ENCODE assay signal across 10 cellular contexts in genomic region chr1:202155478-202156021, GRCh38. TPM values are rescaled to one million over a fixed set of nuclear protein-coding genes. Genes with fewer than 3 reads are reported as not detected.
DNase-seq lines count a peak whose midpoint lies in the region; ATAC-seq and TF ChIP-seq lines count a peak whose summit lies in the region.
"Had no signal": no experiment of that assay in that cellular context is flagged by ENCODE, and none has a peak within 500 bp of the region (broad histone marks: within the 10 kb centered on the region; RNA-seq: fewer than 3 reads in every experiment).

No MANE protein-coding gene starts in this region.

- POLR2A ChIA-PET in activated naive CD8-positive, alpha-beta T cell treated with anti-CD3 and anti-CD28 coated beads, Interleukin-2, amount 10 ng/mL, durations not matched to agents 7 days and 5 days (lab: Charles Lee) = interaction anchor here (0.8 to 3.4 kb wide), 6 partner anchors 9 to 34 kb away, joined by 3 to 18 read pairs (median 4); partner anchors contain the start of gene ARL8A

- ATAC-seq in activated naive CD8-positive, alpha-beta T cell treated with anti-CD3 and anti-CD28 coated beads, Interleukin-2, amount 10 ng/mL, durations not matched to agents 7 days and 5 days (ENCODE audit: low read depth) = no peak
- no peak for ATAC-seq in HG03378 (IDR thresholded peaks at IDR 0.05; ENCODE audit: unreplicated experiment)
- ATAC-seq: gastroesophageal sphincter had no signal

- H3K27ac Mint-ChIP-seq in activated naive CD8-positive, alpha-beta T cell treated with anti-CD3 and anti-CD28 coated beads, Interleukin-2, amount 10 ng/mL, durations not matched to agents 7 days and 5 days = no peak overlapping the region
- H3K27ac Mint-ChIP-seq in neural progenitor cell = no peak overlapping the region

- TF ChIP-seq CTCF in Loucy (conservative IDR thresholded peaks at IDR 0.05; ENCODE audit: low read length) (no peak), neural progenitor cell (IDR thresholded peaks at IDR 0.05) (no peak)

- peak overlapping the region; percentile 100 for H3K9ac ChIP-seq in Loucy (ENCODE audit: low read depth, low read length, poor library complexity, severe bottlenecking)
- H3K9ac ChIP-seq in neural progenitor cell = no peak overlapping the region

- H3K4me2 ChIP-seq in Loucy (ENCODE audit: low read depth, low read length, poor library complexity, severe bottlenecking) = peak overlapping the region; percentile 96
- H3K4me2 ChIP-seq in neural progenitor cell = no peak overlapping the region

- H3K27ac ChIP-seq in neural progenitor cell = no peak overlapping the region
- H3K27ac ChIP-seq: gastroesophageal sphincter, suprapubic skin had no signal

- H4K20me1 ChIP-seq in Loucy (ENCODE audit: insufficient read depth, low read length, poor library complexity, severe bottlenecking) (peaks cover 77% of the 10 kb centered on the region), neural progenitor cell (ENCODE audit: low read depth) (no peaks in the 10 kb centered on the region)

- no peaks in the 10 kb centered on the region for H3K9me2 ChIP-seq in Loucy (replicated peaks; ENCODE audit: low read depth, low read length)

- H3K36me3 Mint-ChIP-seq in activated naive CD8-positive, alpha-beta T cell treated with anti-CD3 and anti-CD28 coated beads, Interleukin-2, amount 10 ng/mL, durations not matched to agents 7 days and 5 days = peaks cover 51% of the 10 kb centered on the region
- no peaks in the 10 kb centered on the region for H3K36me3 Mint-ChIP-seq in neural progenitor cell

- H2AFZ ChIP-seq in Loucy (ENCODE audit: low read length) = no peak overlapping the region
- H2AFZ ChIP-seq in neural progenitor cell (replicated peaks) = no peak overlapping the region

- DNase-seq in DMS153 treated with DMSO at 0.1 percent for 48 hours (lab: John Stamatoyannopoulos, UW; ENCODE audit: unreplicated experiment) = peak; percentile 30
- no peak for DNase-seq in activated naive CD8-positive, alpha-beta T cell treated with anti-CD3 and anti-CD28 coated beads, Interleukin-2, amount 10 ng/mL, durations not matched to agents 7 days and 5 days
- DNase-seq in mucosa of gallbladder (ENCODE audit: low spot score) = peak; percentile 75
- DNase-seq in foreskin melanocyte = no peak
- no peak for DNase-seq in neural progenitor cell (ENCODE audit: low spot score)
- DNase-seq in KG1 (lab: John Stamatoyannopoulos, UW) = no peak

- no peaks in the 10 kb centered on the region for H3K27me3 Mint-ChIP-seq in activated naive CD8-positive, alpha-beta T cell treated with anti-CD3 and anti-CD28 coated beads, Interleukin-2, amount 10 ng/mL, durations not matched to agents 7 days and 5 days
- peaks cover 2% of the 10 kb centered on the region for H3K27me3 Mint-ChIP-seq in neural progenitor cell (ENCODE audit: insufficient read depth, low read depth)

- H3F3A ChIP-seq in Loucy (ENCODE audit: low read depth) (peaks cover 7% of the 10 kb centered on the region; the same call in 1 of the 2 replicates), neural progenitor cell (ENCODE audit: low read depth) (no peaks in the 10 kb centered on the region)

- H3K9me3 ChIP-seq in Loucy (ENCODE audit: insufficient read depth, low read depth, low read length) (no peaks in the 10 kb centered on the region), neural progenitor cell (ENCODE audit: low read depth) (no peaks in the 10 kb centered on the region)
- H3K9me3 ChIP-seq: gastroesophageal sphincter, suprapubic skin had no signal

- H3K27me3 ChIP-seq in Loucy (ENCODE audit: insufficient read depth, low read length, poor library complexity, severe bottlenecking) (no peaks in the 10 kb centered on the region), neural progenitor cell (no peaks in the 10 kb centered on the region)
- H3K27me3 ChIP-seq: suprapubic skin had no signal

- peak overlapping the region; percentile 28 for H3K4me3 Mint-ChIP-seq in activated naive CD8-positive, alpha-beta T cell treated with anti-CD3 and anti-CD28 coated beads, Interleukin-2, amount 10 ng/mL, durations not matched to agents 7 days and 5 days
- H3K4me3 Mint-ChIP-seq in neural progenitor cell = no peak overlapping the region

- H3K36me3 ChIP-seq in Loucy (ENCODE audit: insufficient read depth, low read length) (peaks cover 64% of the 10 kb centered on the region), neural progenitor cell (no peaks in the 10 kb centered on the region)
- H3K36me3 ChIP-seq: gastroesophageal sphincter, suprapubic skin had no signal

- H3K9me3 Mint-ChIP-seq in activated naive CD8-positive, alpha-beta T cell treated with anti-CD3 and anti-CD28 coated beads, Interleukin-2, amount 10 ng/mL, durations not matched to agents 7 days and 5 days = no peaks in the 10 kb centered on the region
- H3K9me3 Mint-ChIP-seq in neural progenitor cell = no peaks in the 10 kb centered on the region

- peaks cover 94% of the 10 kb centered on the region for H3K79me2 ChIP-seq in Loucy (ENCODE audit: insufficient read depth, low read length)
- H3K79me2 ChIP-seq in neural progenitor cell (ENCODE audit: low read depth) = no peaks in the 10 kb centered on the region

- H3K4me3 ChIP-seq in Loucy (ENCODE audit: low read length, poor library complexity, severe bottlenecking) = peak overlapping the region; percentile 98
- H3K4me3 ChIP-seq in neural progenitor cell = no peak overlapping the region
- H3K4me3 ChIP-seq: gastroesophageal sphincter, suprapubic skin had no signal

- H3K4me1 ChIP-seq in Loucy (ENCODE audit: insufficient read depth, low read length, poor library complexity, severe bottlenecking) = peaks cover 64% of the 10 kb centered on the region
- H3K4me1 ChIP-seq in neural progenitor cell = no peaks in the 10 kb centered on the region
- H3K4me1 ChIP-seq: gastroesophageal sphincter had no signal

- peaks cover 40% of the 10 kb centered on the region for H3K4me1 Mint-ChIP-seq in activated naive CD8-positive, alpha-beta T cell treated with anti-CD3 and anti-CD28 coated beads, Interleukin-2, amount 10 ng/mL, durations not matched to agents 7 days and 5 days
- H3K4me1 Mint-ChIP-seq in neural progenitor cell = peaks cover 12% of the 10 kb centered on the region

RNA-seq across cellular contexts. Expression of gene PTPN7, which starts 4.9 kb away (rescaled TPM):
- 100 to 1,000 TPM; 172 to 181 TPM for total RNA-seq in activated naive CD8-positive, alpha-beta T cell treated with anti-CD3 and anti-CD28 coated beads, Interleukin-2, amount 10 ng/mL, durations not matched to agents 7 days and 5 days
- total RNA-seq in mucosa of gallbladder (9.3 TPM), neural progenitor cell (ENCODE audit: low replicate concordance) (not detected in 2 replicates)

RNA-seq across cellular contexts. Expression of gene ARL8A, which starts 11.0 kb away (rescaled TPM):
- total RNA-seq in activated naive CD8-positive, alpha-beta T cell treated with anti-CD3 and anti-CD28 coated beads, Interleukin-2, amount 10 ng/mL, durations not matched to agents 7 days and 5 days = 10 to 100 TPM; 45.9 to 56.5 TPM
- total RNA-seq in mucosa of gallbladder (89.5 TPM), neural progenitor cell (ENCODE audit: low replicate concordance) (13.3 and 29.6 TPM in 2 replicates)

RNA-seq across cellular contexts. Expression of gene GPR37L1, which starts 32.8 kb away (rescaled TPM):
- total RNA-seq in activated naive CD8-positive, alpha-beta T cell treated with anti-CD3 and anti-CD28 coated beads, Interleukin-2, amount 10 ng/mL, durations not matched to agents 7 days and 5 days = not detected
- total RNA-seq in mucosa of gallbladder (0.14 TPM), neural progenitor cell (ENCODE audit: low replicate concordance) (0.06 TPM in 1 of 2 replicates, not detected in the other)
- total RNA-seq: suprapubic skin had no signal

RNA-seq across cellular contexts. Expression of gene LGR6, which starts 38.0 kb away (rescaled TPM):
- total RNA-seq in activated naive CD8-positive, alpha-beta T cell treated with anti-CD3 and anti-CD28 coated beads, Interleukin-2, amount 10 ng/mL, durations not matched to agents 7 days and 5 days = 1 to 10 TPM; 2.7 to 5.2 TPM
- total RNA-seq in mucosa of gallbladder (60.7 TPM), neural progenitor cell (ENCODE audit: low replicate concordance) (0.25 TPM in 1 of 2 replicates, not detected in the other)

Comparison
In these comparisons a context has a peak if more than half of its experiments do, and no peak if none do; other contexts are left out.
1. DNase-seq: peak in DMS153 treated with DMSO at 0.1 percent for 48 hours (single experiment) and mucosa of gallbladder (single experiment); none in activated naive CD8-positive, alpha-beta T cell treated with anti-CD3 and anti-CD28 coated beads, Interleukin-2, amount 10 ng/mL, durations not matched to agents 7 days and 5 days (single experiment), foreskin melanocyte (single experiment), neural progenitor cell (single experiment) and KG1 (single experiment).
2. RNA of gene PTPN7, which starts 4.9 kb away (total RNA-seq): 172 to 181 TPM in activated naive CD8-positive, alpha-beta T cell treated with anti-CD3 and anti-CD28 coated beads, Interleukin-2, amount 10 ng/mL, durations not matched to agents 7 days and 5 days; 9.3 TPM in mucosa of gallbladder (single experiment) and not detected in neural progenitor cell; every median in the first group is over 10 times any median in the second.